22 cellular contexts compared by ENCODE assay signal in genomic region chr6:148398686-148399085, GRCh38. TPM values are rescaled to one million over a fixed set of nuclear protein-coding genes. Genes with fewer than 3 reads are reported as not detected.
A peak's percentile ranks its signal among the peaks of the same experiment; 100 is the strongest.
DNase-seq lines count a peak whose midpoint lies in the region; TF ChIP-seq lines count a peak whose summit lies in the region.
"Had no signal": no experiment of that assay in that cellular context is flagged by ENCODE, and none has a peak within 500 bp of the region (broad histone marks: within the 10 kb centered on the region; RNA-seq: fewer than 3 reads in every experiment).

No MANE protein-coding gene starts in this region.

- no TSS peak for BruUV-seq in Calu3 (replicated peaks; lab: Mats Ljungman, UMichigan)

- TF ChIP-seq CTCF in dorsolateral prefrontal cortex (IDR thresholded peaks at IDR 0.05 in 54 of 56, conservative IDR thresholded peaks at IDR 0.05 in 2 of 56; ENCODE audit: low read depth in 1 of 56, partially characterized antibody in 56 of 56) (peak in 1 of 56 donors; percentile 6), Calu3 (IDR thresholded peaks at IDR 0.05; ENCODE audit: unreplicated experiment) (no peak)

- H3K4me1 Mint-ChIP-seq in Calu3 (ENCODE audit: low read depth, unreplicated experiment): no peaks in the 10 kb centered on the region
- H3K4me1 Mint-ChIP-seq: activated T-helper 17 cell treated with anti-CD3 and anti-CD28 coated beads, Interleukin-2, amount 50 U/mL, for 72 hours had no signal

- H3K27ac Mint-ChIP-seq in Calu3 (ENCODE audit: unreplicated experiment): no peak overlapping the region
- H3K27ac Mint-ChIP-seq: activated naive CD4-positive, alpha-beta T cell treated with anti-CD3 and anti-CD28 coated beads, Interleukin-2, amount 50 U/mL, for 72 hours; activated T-helper 17 cell treated with anti-CD3 and anti-CD28 coated beads, Interleukin-2, amount 50 U/mL, for 72 hours; CD8-positive, alpha-beta T cell had no signal

- H3K9me3 Mint-ChIP-seq in Calu3 (ENCODE audit: low read depth, unreplicated experiment): no peaks in the 10 kb centered on the region
- H3K9me3 Mint-ChIP-seq: activated naive CD4-positive, alpha-beta T cell treated with anti-CD3 and anti-CD28 coated beads, Interleukin-2, amount 50 U/mL, for 72 hours; activated T-helper 17 cell treated with anti-CD3 and anti-CD28 coated beads, Interleukin-2, amount 50 U/mL, for 72 hours; CD8-positive, alpha-beta T cell; H9 had no signal

- no peak overlapping the region for H3K4me3 Mint-ChIP-seq in Calu3 (ENCODE audit: low read depth, unreplicated experiment)
- H3K4me3 Mint-ChIP-seq: activated T-helper 17 cell treated with anti-CD3 and anti-CD28 coated beads, Interleukin-2, amount 50 U/mL, for 72 hours; CD8-positive, alpha-beta T cell; H9 had no signal

- CTCF ChIA-PET in Calu3 (lab: Charles Lee): no interaction called here

- DNase-seq in dorsolateral prefrontal cortex: no peak
- DNase-seq in midbrain (lab: John Stamatoyannopoulos, UW): peak; percentile 58
- peak in 5 of 49 donors; percentile 22 to 59 (median 44) for DNase-seq in substantia nigra (lab: John Stamatoyannopoulos, UW)
- no peak for DNase-seq in NCI-H128 (lab: John Stamatoyannopoulos, UW; ENCODE audit: unreplicated experiment)
- DNase-seq in Calu3: no peak
- no peak for DNase-seq in MV-4-11 (lab: John Stamatoyannopoulos, UW)
- DNase-seq: activated CD4-positive, alpha-beta T cell treated with anti-CD3 and anti-CD28 coated beads, Interleukin-2, amount 50 U/mL, for 4 hours; activated CD8-positive, alpha-beta memory T cell treated with anti-CD3 and anti-CD28 coated beads, Interleukin-2, amount 50 U/mL, for 4 hours; CD8-positive, alpha-beta T cell; DMS53; GF-D8; H9; IMR-90; left lung; NCI-H1417 treated with DMSO at 0.1 percent for 48 hours; NCI-H69; stimulated activated CD4-positive, alpha-beta T cell treated with anti-CD3 and anti-CD28 coated beads, Interleukin-15, amount 100 ng/mL, for 24 hours; WERI-Rb-1 had no signal

- peak overlapping the region in 14 of 59 donors; percentile 3 to 35 (median 18) for H3K4me3 ChIP-seq in dorsolateral prefrontal cortex
- H3K4me3 ChIP-seq: left lung had no signal

- no peaks in the 10 kb centered on the region for H3K27me3 Mint-ChIP-seq in Calu3 (ENCODE audit: unreplicated experiment)

- no peaks in the 10 kb centered on the region for H3K27me3 ChIP-seq in dorsolateral prefrontal cortex
- H3K27me3 ChIP-seq: left lung, neutrophil had no signal

- intact Hi-C loops in dorsolateral prefrontal cortex (cut with DNase I) (loop anchor here (2.0 to 10.0 kb wide), 4 partner anchors 39 to 134 kb away; partner anchors contain the start of gene SASH1 (in 1 of the 2)), Calu3 (cut with micrococcal nuclease; ENCODE audit: unreplicated experiment) (no loop called here)

- H3K27ac ChIP-seq in angular gyrus (ENCODE audit: low read depth, low read length): peak overlapping the region; percentile 84
- peak overlapping the region; percentile 4 to 91 (median 80) for H3K27ac ChIP-seq in dorsolateral prefrontal cortex
- H3K27ac ChIP-seq in substantia nigra (ENCODE audit: low read depth, low read length, poor library complexity, severe bottlenecking): peak overlapping the region; percentile 76
- H3K27ac ChIP-seq: neutrophil, WERI-Rb-1 had no signal

- no peaks in the 10 kb centered on the region for H3K36me3 Mint-ChIP-seq in Calu3 (ENCODE audit: insufficient read depth, unreplicated experiment)
- H3K36me3 Mint-ChIP-seq: activated naive CD4-positive, alpha-beta T cell treated with anti-CD3 and anti-CD28 coated beads, Interleukin-2, amount 50 U/mL, for 72 hours; CD8-positive, alpha-beta T cell had no signal

RNA-seq across cellular contexts. Expression of gene SASH1, which starts 56.0 kb away (rescaled TPM):
- total RNA-seq in dorsolateral prefrontal cortex (100 to 1,000 TPM in 105 of 120 experiments, 10 to 100 TPM in 15; 67.5 to 387 (median 117) TPM), Calu3 (2022) (12.1 and 12.3 TPM in 2 replicates)
